ENCODE assay signal across 14 cellular contexts in genomic region chr19:48616041-48616436, GRCh38. TPM values are rescaled to one million over a fixed set of nuclear protein-coding genes. Genes with fewer than 3 reads are reported as not detected.
DNase-seq lines count a peak whose midpoint lies in the region; ATAC-seq and TF ChIP-seq lines count a peak whose summit lies in the region.
"Had no signal": no experiment of that assay in that cellular context is flagged by ENCODE, and none has a peak within 500 bp of the region (broad histone marks: within the 10 kb centered on the region; RNA-seq: fewer than 3 reads in every experiment).

No MANE protein-coding gene starts in this region.

- peak overlapping the region; percentile 91 for H3K27ac ChIP-seq in PC-9

- peak overlapping the region; percentile 97 for H3K4me3 Mint-ChIP-seq in effector memory CD8-positive, alpha-beta T cell
- H3K4me3 Mint-ChIP-seq in osteocyte (ENCODE audit: unreplicated experiment), result peak overlapping the region; percentile 96

- peaks cover 38 to 42% of the 10 kb centered on the region in 2 donors for H3K4me1 Mint-ChIP-seq in effector memory CD8-positive, alpha-beta T cell (ENCODE audit: low read depth in 2 of 2)
- peaks cover 33% of the 10 kb centered on the region for H3K4me1 Mint-ChIP-seq in osteocyte (ENCODE audit: unreplicated experiment)

- POLR2A ChIA-PET in PC-9 (lab: Charles Lee; ENCODE audit: unreplicated experiment), result no interaction called here

- no peaks in the 10 kb centered on the region for H3K27me3 Mint-ChIP-seq in effector memory CD8-positive, alpha-beta T cell
- H3K27me3 Mint-ChIP-seq in osteocyte (ENCODE audit: unreplicated experiment), result no peaks in the 10 kb centered on the region

- no peaks in the 10 kb centered on the region for H3K9me3 Mint-ChIP-seq in effector memory CD8-positive, alpha-beta T cell
- H3K9me3 Mint-ChIP-seq in osteocyte (ENCODE audit: unreplicated experiment), result no peaks in the 10 kb centered on the region

- ATAC-seq in GM18505 (IDR thresholded peaks at IDR 0.05; ENCODE audit: unreplicated experiment) (no peak), HG02678 (IDR thresholded peaks at IDR 0.05; ENCODE audit: unreplicated experiment) (no peak), GM18909 (IDR thresholded peaks at IDR 0.05; ENCODE audit: poor library complexity, unreplicated experiment) (no peak)
- ATAC-seq in effector memory CD8-positive, alpha-beta T cell (replicated peaks), result no peak

- no TSS peak for BruUV-seq in PC-9 (replicated peaks; lab: Mats Ljungman, UMichigan)

- H3K36me3 Mint-ChIP-seq in effector memory CD8-positive, alpha-beta T cell (ENCODE audit: insufficient read depth), result peaks cover 68% of the 10 kb centered on the region
- H3K36me3 Mint-ChIP-seq in osteocyte (ENCODE audit: unreplicated experiment), result peaks cover 14% of the 10 kb centered on the region

- CTCF ChIA-PET in PC-9 (lab: Charles Lee), result no interaction called here

- no peaks in the 10 kb centered on the region for H3K9me3 ChIP-seq in PC-9 (ENCODE audit: insufficient read depth, low read depth)

- peaks cover 49% of the 10 kb centered on the region for H3K4me1 ChIP-seq in PC-9 (replicated peaks; ENCODE audit: insufficient read depth)

- H3K9me2 ChIP-seq in PC-9 (ENCODE audit: insufficient read depth), result no peaks in the 10 kb centered on the region

- no peak for DNase-seq in PC-9
- DNase-seq in effector memory CD8-positive, alpha-beta T cell, result no peak
- no peak for DNase-seq in osteocyte (ENCODE audit: extremely low spot score, unreplicated experiment)
- DNase-seq in D341Med (ENCODE audit: low spot score), result no peak
- no peak for DNase-seq in activated CD8-positive, alpha-beta memory T cell treated with anti-CD3 and anti-CD28 coated beads, Interleukin-2, amount 50 U/mL, for 48 hours
- DNase-seq: Kasumi-1, kidney, NCI-H510A treated with DMSO at 0.1 percent for 48 hours had no signal

- H3K36me3 ChIP-seq in PC-9 (ENCODE audit: low read depth), result peaks cover 35% of the 10 kb centered on the region

- H4K20me1 ChIP-seq in PC-9 (ENCODE audit: insufficient read depth), result peaks cover 34% of the 10 kb centered on the region

- no peak overlapping the region for H2AFZ ChIP-seq in PC-9

- intact Hi-C loops in PC-9 (cut with micrococcal nuclease; ENCODE audit: unreplicated experiment), result no loop called here

- H3K27me3 ChIP-seq in PC-9 (ENCODE audit: insufficient read depth, low read depth), result no peaks in the 10 kb centered on the region

- H3K27ac Mint-ChIP-seq in effector memory CD8-positive, alpha-beta T cell, result peak overlapping the region; percentile 97 to 99
- H3K27ac Mint-ChIP-seq in osteocyte (ENCODE audit: unreplicated experiment), result no peak overlapping the region

- peak; percentile 15 for TF ChIP-seq POLR2A in GM18505 (IDR thresholded peaks at IDR 0.05; ENCODE audit: borderline replicate concordance, extremely low read depth, insufficient read depth, insufficient read length)

- H3K4me2 ChIP-seq in PC-9, result peak overlapping the region; percentile 94

- H3K4me3 ChIP-seq in PC-9, result peak overlapping the region; percentile 92; the same call in 1 of the 2 replicates

- H3F3A ChIP-seq in PC-9 (ENCODE audit: insufficient read depth, low read depth), result peaks cover 78% of the 10 kb centered on the region

- peaks cover 48% of the 10 kb centered on the region for H3K79me2 ChIP-seq in PC-9 (ENCODE audit: low read depth)

- no peak for TF ChIP-seq CTCF in PC-9 (conservative IDR thresholded peaks at IDR 0.05)
- TF ChIP-seq CTCF in osteocyte (IDR thresholded peaks at IDR 0.05), result no peak

RNA-seq across cellular contexts. Expression of gene FAM83E, which starts 1.2 kb away (rescaled TPM):
- total RNA-seq in PC-9 (2021) (12.3 and 17.4 TPM in 2 replicates), osteocyte (1.1 and 1.3 TPM in 2 replicates)
- total RNA-seq: renal cortical epithelial cell had no signal

RNA-seq across cellular contexts. Expression of gene RPL18, which starts 2.9 kb away (rescaled TPM):
- total RNA-seq in PC-9 (2021) (1,618 and 1,710 TPM in 2 replicates), osteocyte (1,287 and 1,310 TPM in 2 replicates)

RNA-seq across cellular contexts. Expression of gene SPHK2, which starts 3.3 kb away (rescaled TPM):
- 18.4 and 20.0 TPM in 2 replicates for total RNA-seq in PC-9 (2021)
- total RNA-seq in osteocyte, result 34.4 and 34.7 TPM in 2 replicates

RNA-seq across cellular contexts. Expression of gene SPACA4, which starts 9.5 kb away (rescaled TPM):
- total RNA-seq in PC-9 (2021) (not detected in 2 replicates), osteocyte (not detected in 2 replicates)
- total RNA-seq: epithelial cell of proximal tubule; kidney; renal cortical epithelial cell; T-helper 1 cell treated with Interleukin-12 subunit alpha and Interleukin-12 subunit beta and Interleukin-4 antibody, amounts not matched to agents 30 ng/mL and 1 ng/mL, for 36 hours had no signal

RNA-seq across cellular contexts. Expression of gene DBP, which starts 21.1 kb away (rescaled TPM):
- total RNA-seq in PC-9 (2021) (48.2 and 48.6 TPM in 2 replicates), osteocyte (18.5 and 20.3 TPM in 2 replicates)
